In genomic region chr17:57356722-57357391, GRCh38 we compare ENCODE assay signal across 8 cellular contexts.
DNase-seq lines count a peak whose midpoint lies in the region; ATAC-seq and TF ChIP-seq lines count a peak whose summit lies in the region.

No MANE protein-coding gene starts in this region.

- peak; percentile 63 for ATAC-seq in GM19035 (IDR thresholded peaks at IDR 0.05; ENCODE audit: unreplicated experiment)
- ATAC-seq in HG03442 (IDR thresholded peaks at IDR 0.05; ENCODE audit: unreplicated experiment), result peak; percentile 42
- ATAC-seq in central memory CD8-positive, alpha-beta T cell (replicated peaks; ENCODE audit: extremely low read depth, poor library complexity, severe bottlenecking), result no peak

- DNase-seq in central memory CD8-positive, alpha-beta T cell (ENCODE audit: low spot score in 2 of 2), result no peak
- peak; percentile 48 for DNase-seq in pons (ENCODE audit: low spot score)
- no peak for DNase-seq in effector memory CD4-positive, alpha-beta T cell
- DNase-seq in stimulated activated CD4-positive, alpha-beta T cell treated with anti-CD3 and anti-CD28 coated beads, Interleukin-15, amount 100 ng/mL, for 24 hours, result no peak
- no peak for DNase-seq in tibial artery

- no peak for TF ChIP-seq CTCF in C4-2B (conservative IDR thresholded peaks at IDR 0.05)
- TF ChIP-seq CTCF in tibial artery (IDR thresholded peaks at IDR 0.05), result no peak

- H3K9me3 Mint-ChIP-seq in central memory CD8-positive, alpha-beta T cell, result no peaks in the 10 kb centered on the region

- H3K27ac ChIP-seq in C4-2B (peak overlapping the region; percentile 77), tibial artery (no peak overlapping the region)
- no peak overlapping the region for H3K27ac ChIP-seq in effector memory CD4-positive, alpha-beta T cell (ENCODE audit: insufficient read depth, low read length, poor library complexity, severe bottlenecking)

- no peak overlapping the region for H3K27ac Mint-ChIP-seq in central memory CD8-positive, alpha-beta T cell (ENCODE audit: low read depth)

- H3K27me3 Mint-ChIP-seq in central memory CD8-positive, alpha-beta T cell, result no peaks in the 10 kb centered on the region

- no peaks in the 10 kb centered on the region for H3K4me1 ChIP-seq in effector memory CD4-positive, alpha-beta T cell (ENCODE audit: control insufficient read depth, insufficient read depth, low read length, poor library complexity, severe bottlenecking)
- peaks cover 0 to 9% (median 0%) of the 10 kb centered on the region in 4 donors for H3K4me1 ChIP-seq in tibial artery

- intact Hi-C loops in tibial artery (cut with DNase I; ENCODE audit: low total_unique reads), result no loop called here

- H3K27me3 ChIP-seq in effector memory CD4-positive, alpha-beta T cell (replicated peaks; ENCODE audit: control insufficient read depth, insufficient read depth, low read length, poor library complexity, severe bottlenecking), result no peaks in the 10 kb centered on the region
- no peaks in the 10 kb centered on the region for H3K27me3 ChIP-seq in tibial artery

- H3K4me3 ChIP-seq in effector memory CD4-positive, alpha-beta T cell (ENCODE audit: insufficient read depth, low read depth, low read length, poor library complexity, severe bottlenecking), result no peak overlapping the region
- H3K4me3 ChIP-seq in tibial artery, result no peak overlapping the region

- H3K36me3 ChIP-seq in effector memory CD4-positive, alpha-beta T cell (ENCODE audit: control insufficient read depth, insufficient read depth, low read length), result no peaks in the 10 kb centered on the region
- no peaks in the 10 kb centered on the region for H3K36me3 ChIP-seq in tibial artery

- H3K36me3 Mint-ChIP-seq in central memory CD8-positive, alpha-beta T cell (ENCODE audit: insufficient read depth), result peaks cover 4% of the 10 kb centered on the region

- H3K4me1 Mint-ChIP-seq in central memory CD8-positive, alpha-beta T cell, result peaks cover 60% of the 10 kb centered on the region

- H3K9me3 ChIP-seq in effector memory CD4-positive, alpha-beta T cell (ENCODE audit: control insufficient read depth, low read length), result no peaks in the 10 kb centered on the region
- H3K9me3 ChIP-seq in tibial artery, result no peaks in the 10 kb centered on the region

- peak overlapping the region; percentile 19 for H3K4me3 Mint-ChIP-seq in central memory CD8-positive, alpha-beta T cell
